Comparison of ENCODE assay signal across 27 cellular contexts in the genomic region with DNA sequence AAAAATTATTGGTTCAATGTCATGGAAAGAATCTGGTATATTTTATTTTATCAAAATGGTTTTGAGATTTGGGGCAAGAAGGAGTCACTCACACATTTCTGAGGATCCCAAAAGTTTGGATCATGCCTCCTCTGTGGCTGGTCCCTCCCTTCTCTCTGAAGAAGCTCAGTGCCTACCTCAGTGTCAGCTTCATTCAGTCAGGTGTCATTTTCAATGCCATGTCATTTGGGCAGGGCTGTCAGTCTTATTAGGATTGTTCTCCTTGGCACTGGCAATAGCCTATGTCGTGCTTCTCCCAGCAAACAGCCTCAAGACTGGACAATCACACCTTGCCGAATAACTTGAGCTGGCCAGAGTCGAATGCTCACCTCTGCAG.
"Had no signal": no experiment of that assay in that cellular context is flagged by ENCODE, and none has a peak within 500 bp of the region (broad histone marks: within the 10 kb centered on the region; RNA-seq: fewer than 3 reads in every experiment).

No MANE protein-coding gene starts in this region.

- FAIRE-seq: pancreas had no signal

- DNase-seq: activated CD4-positive, alpha-beta T cell treated with anti-CD3 and anti-CD28 coated beads for 4 hours; activated CD4-positive, alpha-beta T cell treated with anti-CD3 and anti-CD28 coated beads, Interleukin-2, amount 50 U/mL, for 4 hours; activated effector memory CD4-positive, alpha-beta T cell treated with Interleukin-2 at 50 U/mL for 16 hours; activated naive CD4-positive, alpha-beta T cell treated with Interleukin-2 at 50 U/mL for 16 hours; aorta; dorsolateral prefrontal cortex; effector memory CD8-positive, alpha-beta T cell; heart right ventricle; left lung; lower lobe of right lung; naive B cell; pancreas; retina; sigmoid colon; stimulated activated CD4-positive, alpha-beta T cell treated with anti-CD3 and anti-CD28 coated beads, Interleukin-15, amount 100 ng/mL, for 24 hours; stimulated activated CD4-positive, alpha-beta T cell treated with anti-CD3 and anti-CD28 coated beads, Interleukin-2, amount 100 ng/mL, for 24 hours; stimulated activated naive B cell treated with anti-CD40 and anti-IgM and Interleukin-4, amounts not matched to agents 10 μg/mL and 1 μg/mL and 100 μg/mL, for 72 hours; T-helper 1 cell; tibial artery; upper lobe of right lung had no signal

- H3K4me3 Mint-ChIP-seq: activated naive CD8-positive, alpha-beta T cell; brain; effector memory CD8-positive, alpha-beta T cell; naive B cell; stimulated activated naive B cell treated with anti-CD40 and anti-IgM and Interleukin-4, amounts not matched to agents 10 μg/mL and 1 μg/mL and 100 μg/mL, for 72 hours; T-helper 2 cell treated with Interferon-gamma antibody and Interleukin-4, amounts not matched to agents 5 μg/mL and 100 μg/mL, for 36 hours had no signal

- H3K27ac Mint-ChIP-seq: activated naive CD8-positive, alpha-beta T cell; effector memory CD8-positive, alpha-beta T cell; naive B cell; stimulated activated naive B cell treated with anti-CD40 and anti-IgM and Interleukin-4, amounts not matched to agents 10 μg/mL and 1 μg/mL and 100 μg/mL, for 72 hours; T-helper 2 cell treated with Interferon-gamma antibody and Interleukin-4, amounts not matched to agents 5 μg/mL and 100 μg/mL, for 36 hours had no signal

- H3K27me3 ChIP-seq: dorsolateral prefrontal cortex, left lung, pancreas, sigmoid colon, suprapubic skin, tibial artery, upper lobe of right lung had no signal

- H3K27ac ChIP-seq: coronary artery, dorsolateral prefrontal cortex, heart right ventricle, left lung, lower lobe of right lung, pancreas, prostate gland, sigmoid colon, suprapubic skin, tibial artery, upper lobe of right lung, VCaP had no signal

- H3K9me3 Mint-ChIP-seq: effector memory CD8-positive, alpha-beta T cell; T-helper 2 cell treated with Interferon-gamma antibody and Interleukin-4, amounts not matched to agents 5 μg/mL and 100 μg/mL, for 36 hours had no signal

- H3K9me3 ChIP-seq: heart right ventricle, left lung, lower lobe of right lung, pancreas, prostate gland, sigmoid colon, suprapubic skin, tibial artery, upper lobe of right lung had no signal

- H3K36me3 ChIP-seq: heart right ventricle, left lung, lower lobe of right lung, pancreas, prostate gland, sigmoid colon, suprapubic skin, tibial artery, upper lobe of right lung had no signal

- H3K4me3 ChIP-seq: coronary artery, dorsolateral prefrontal cortex, heart right ventricle, left lung, lower lobe of right lung, pancreas, prostate gland, sigmoid colon, suprapubic skin, tibial artery, upper lobe of right lung had no signal

- H3K4me1 ChIP-seq: heart right ventricle, left lung, lower lobe of right lung, pancreas, prostate gland, sigmoid colon, suprapubic skin, tibial artery, upper lobe of right lung had no signal

- H3K36me3 Mint-ChIP-seq: activated naive CD8-positive, alpha-beta T cell; brain; naive B cell; stimulated activated naive B cell treated with anti-CD40 and anti-IgM and Interleukin-4, amounts not matched to agents 10 μg/mL and 1 μg/mL and 100 μg/mL, for 72 hours had no signal

- ATAC-seq: effector memory CD8-positive, alpha-beta T cell; heart right ventricle; left lung; lower lobe of right lung; pancreas; stimulated activated naive B cell treated with anti-CD40 and anti-IgM and Interleukin-4, amounts not matched to agents 10 μg/mL and 1 μg/mL and 100 μg/mL, for 72 hours; upper lobe of right lung had no signal

- H3K4me1 Mint-ChIP-seq: brain; naive B cell; stimulated activated naive B cell treated with anti-CD40 and anti-IgM and Interleukin-4, amounts not matched to agents 10 μg/mL and 1 μg/mL and 100 μg/mL, for 72 hours had no signal
